3 cellular contexts compared by ENCODE assay signal in genomic region chr7:28472332-28472731, GRCh38.
TF ChIP-seq lines count a peak whose summit lies in the region.

No MANE protein-coding gene starts in this region.

TF ChIP-seq in A549, 52 proteins besides CTCF, POLR2A, EP300 and RAD21 (continued from another document):
- TF ChIP-seq HES2 (IDR thresholded peaks at IDR 0.05) (no peak), BHLHE40 (IDR thresholded peaks at IDR 0.05; ENCODE audit: low read depth, low read length) (no peak), ZSCAN20 (CRISPR knock-in tag; IDR thresholded peaks at IDR 0.05) (no peak), NR3C1 (IDR thresholded peaks at IDR 0.05) (no peak), KDM1A (IDR thresholded peaks at IDR 0.05; ENCODE audit: low read depth) (no peak), PBX3 (IDR thresholded peaks at IDR 0.05) (no peak), ZC3H11A (IDR thresholded peaks at IDR 0.05) (no peak), JUNB (IDR thresholded peaks at IDR 0.05) (no peak), BCL3 (IDR thresholded peaks at IDR 0.05) (no peak), ATOH8 (CRISPR knock-in tag; IDR thresholded peaks at IDR 0.05; ENCODE audit: low read depth) (no peak), HOXA7 (CRISPR knock-in tag; IDR thresholded peaks at IDR 0.05) (no peak), REST (IDR thresholded peaks at IDR 0.05) (no peak)

TF ChIP-seq in HCT116, 20 proteins besides CTCF, POLR2A, EP300 and RAD21 (continued from another document):
- TF ChIP-seq ZBTB33 (IDR thresholded peaks at IDR 0.05; ENCODE audit: extremely low read depth, insufficient replicate concordance, low read length) (no peak), ZFX (IDR thresholded peaks at IDR 0.05) (no peak), MAX (IDR thresholded peaks at IDR 0.05) (no peak), SP1 (IDR thresholded peaks at IDR 0.05; ENCODE audit: low read depth) (no peak), CEBPB (IDR thresholded peaks at IDR 0.05; ENCODE audit: low read depth) (no peak), FOSL1 (IDR thresholded peaks at IDR 0.05; ENCODE audit: low read depth) (no peak), ZNF274 (IDR thresholded peaks at IDR 0.05; ENCODE audit: low read depth, low read length) (no peak), REST (IDR thresholded peaks at IDR 0.05; ENCODE audit: low read depth) (no peak), EZH2 (IDR thresholded peaks at IDR 0.05) (no peak), ATF3 (IDR thresholded peaks at IDR 0.05) (no peak), POLR2AphosphoS5 (IDR thresholded peaks at IDR 0.05; ENCODE audit: low read depth, low read length) (no peak)

TF ChIP-seq in WTC11, 78 proteins besides CTCF, POLR2A, EP300 and RAD21 (continued from another document):
- TF ChIP-seq PRRX2 (CRISPR knock-in tag; IDR thresholded peaks at IDR 0.05) (no peak), ARID4B (CRISPR knock-in tag; IDR thresholded peaks at IDR 0.05; ENCODE audit: borderline replicate concordance) (no peak), ZNF532 (CRISPR knock-in tag; IDR thresholded peaks at IDR 0.05; ENCODE audit: borderline replicate concordance) (no peak), ATF3 (CRISPR knock-in tag; conservative IDR thresholded peaks at IDR 0.05) (no peak), OVOL2 (CRISPR knock-in tag; IDR thresholded peaks at IDR 0.05; ENCODE audit: borderline replicate concordance) (no peak), TEAD4 (CRISPR knock-in tag; IDR thresholded peaks at IDR 0.05) (no peak)
